In the genomic region with DNA sequence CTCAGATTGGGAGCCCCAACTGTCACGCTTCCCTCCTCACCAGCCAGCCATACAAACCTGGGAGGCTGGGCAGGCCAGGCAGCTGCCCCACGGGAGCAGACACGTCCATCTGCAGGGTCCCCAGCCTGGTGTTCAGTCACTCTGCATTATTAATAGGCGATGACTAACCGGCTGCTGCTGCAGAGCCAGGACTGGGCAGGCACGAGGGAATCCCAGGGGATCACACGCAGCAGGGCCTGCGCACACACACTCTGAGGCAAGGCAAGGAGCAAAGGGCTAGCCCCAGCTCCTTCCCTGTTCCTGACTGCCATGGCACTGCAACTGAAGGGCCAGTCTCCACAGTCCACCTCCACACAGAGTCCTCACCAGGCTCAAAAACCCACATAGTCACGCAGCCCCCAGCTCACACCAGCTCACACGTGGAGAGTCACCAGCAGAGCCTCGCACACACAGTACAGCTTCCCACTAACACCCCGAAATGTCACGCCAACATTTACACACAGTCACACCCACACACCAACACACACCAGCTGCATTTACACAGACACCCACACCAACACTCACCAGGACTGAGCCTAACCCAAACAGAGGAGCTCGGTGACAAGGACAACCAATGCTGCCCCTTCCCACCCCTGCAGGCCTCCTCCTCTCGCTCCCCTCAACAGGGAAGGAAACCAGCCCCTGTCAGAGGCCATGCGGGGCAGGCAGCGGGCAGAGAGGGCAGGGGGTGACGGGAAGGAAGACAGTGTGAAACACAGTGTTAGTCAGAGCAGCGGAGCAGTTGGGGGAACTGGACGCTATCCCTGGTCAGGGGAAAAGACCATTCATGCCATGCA, we compare ENCODE assay signal across 9 cellular contexts. TPM values are rescaled to one million over a fixed set of nuclear protein-coding genes. Genes with fewer than 3 reads are reported as not detected.
DNase-seq lines count a peak whose midpoint lies in the region; ATAC-seq and TF ChIP-seq lines count a peak whose summit lies in the region.
"Had no signal": no experiment of that assay in that cellular context is flagged by ENCODE, and none has a peak within 500 bp of the region (broad histone marks: within the 10 kb centered on the region; RNA-seq: fewer than 3 reads in every experiment).

No MANE protein-coding gene starts in this region.

- H3K18ac ChIP-seq in IMR-90 (ENCODE audit: low read depth, low read length): no peak overlapping the region

- no peaks in the 10 kb centered on the region for H4K20me1 ChIP-seq in IMR-90 (ENCODE audit: insufficient read depth, low read length)

- no peak for TF ChIP-seq CTCF in AG09309 (IDR thresholded peaks at IDR 0.05; ENCODE audit: control insufficient read depth, insufficient read depth, low read depth, low read length, missing control alignments)
- TF ChIP-seq CTCF in IMR-90 (conservative IDR thresholded peaks at IDR 0.05; ENCODE audit: low read depth, low read length): no peak
- TF ChIP-seq CTCF in brain microvascular endothelial cell (IDR thresholded peaks at IDR 0.05; ENCODE audit: low read depth, low read length, missing control alignments): no peak
- TF ChIP-seq CTCF in esophagus squamous epithelium (IDR thresholded peaks at IDR 0.05): no peak

- 50% methylated on average over 9 of the region's 20 CpGs; no CpG with 5 or more reads in 1 of the 2 experiments for WGBS in IMR-90 (ENCODE audit: extremely low coverage in 2 of 2, insufficient read length in 1 of 2), 2 experiments
- 41 to 60% methylated on average over 7 to 10 of the region's 20 CpGs for WGBS in esophagus squamous epithelium, 2 donors

- peak overlapping the region; percentile 84 for H2AFZ ChIP-seq in IMR-90 (replicated peaks; ENCODE audit: low read length, poor library complexity)

- peaks cover 8% of the 10 kb centered on the region for H3K4me1 ChIP-seq in IMR-90 (ENCODE audit: control insufficient read depth, insufficient read depth, low read length)
- H3K4me1 ChIP-seq in esophagus squamous epithelium: peaks cover 0 to 16% (median 9%) of the 10 kb centered on the region in 3 donors

- peak overlapping the region; percentile 45 for H2AK9ac ChIP-seq in IMR-90 (replicated peaks; ENCODE audit: low read depth, low read length, poor library complexity)

- no peak overlapping the region for H3K23ac ChIP-seq in IMR-90 (ENCODE audit: low read depth, low read length)

- no peak overlapping the region for H2BK120ac ChIP-seq in IMR-90 (ENCODE audit: low read depth, low read length)

- H2BK20ac ChIP-seq in IMR-90 (ENCODE audit: low read depth, low read length): no peak overlapping the region

- H3K4me3 ChIP-seq in AG09309 (ENCODE audit: control insufficient read depth, low read depth, low read length) (no peak overlapping the region), IMR-90 (ENCODE audit: insufficient read depth, low read depth, low read length) (no peak overlapping the region), brain microvascular endothelial cell (ENCODE audit: low read depth, low read length) (no peak overlapping the region), esophagus squamous epithelium (no peak overlapping the region)
- H3K4me3 ChIP-seq: skin epidermis had no signal

- H3K14ac ChIP-seq in IMR-90 (replicated peaks; ENCODE audit: low read depth, low read length): no peak overlapping the region; the same call in 1 of the 2 replicates

- H3K4me2 ChIP-seq in IMR-90 (ENCODE audit: low read depth, low read length): no peak overlapping the region

- dilution Hi-C loops in IMR-90 (cut with HindIII; ENCODE audit: low sequenced_read_pairs, unreplicated experiment): no loop called here

- H3K27me3 ChIP-seq in IMR-90 (ENCODE audit: control insufficient read depth, insufficient read depth, low read length) (peaks cover 70% of the 10 kb centered on the region), brain microvascular endothelial cell (replicated peaks) (peaks cover 6% of the 10 kb centered on the region), esophagus squamous epithelium (peaks cover 0 to 84% (median 0%) of the 10 kb centered on the region in 4 donors)

- H3K36me3 ChIP-seq in IMR-90 (ENCODE audit: control insufficient read depth, insufficient read depth, low read length): no peaks in the 10 kb centered on the region
- no peaks in the 10 kb centered on the region for H3K36me3 ChIP-seq in brain microvascular endothelial cell (replicated peaks)
- no peaks in the 10 kb centered on the region for H3K36me3 ChIP-seq in esophagus squamous epithelium

- ATAC-seq in IMR-90 (ENCODE audit: low read depth) (peak; percentile 95), GM21786 (IDR thresholded peaks at IDR 0.05; ENCODE audit: unreplicated experiment) (no peak)

- no peak overlapping the region for H3K4ac ChIP-seq in IMR-90 (ENCODE audit: low read depth, low read length)

- in situ Hi-C loops in IMR-90 (cut with MboI; ENCODE audit: low sequenced_read_pairs) (no loop called here), brain microvascular endothelial cell (cut with HindIII; ENCODE audit: low pct_ligation_motif_present, low sequenced_read_pairs) (no loop called here)

- POLR2A ChIA-PET in IMR-90 (lab: Charles Lee; ENCODE audit: unreplicated experiment): no interaction called here

- no peak overlapping the region for H2BK15ac ChIP-seq in IMR-90 (ENCODE audit: low read depth, low read length)

- no peak overlapping the region for H3K27ac ChIP-seq in IMR-90 (ENCODE audit: insufficient read depth, low read length)
- no peak overlapping the region for H3K27ac ChIP-seq in brain microvascular endothelial cell
- no peak overlapping the region for H3K27ac ChIP-seq in esophagus squamous epithelium

- no peak overlapping the region for H2AK5ac ChIP-seq in IMR-90 (ENCODE audit: low read depth, low read length)

- TF ChIP-seq POLR2A in IMR-90 (IDR thresholded peaks at IDR 0.05; ENCODE audit: low read depth, low read length) (no peak), esophagus squamous epithelium (IDR thresholded peaks at IDR 0.05) (no peak)

- no peak overlapping the region for H4K91ac ChIP-seq in IMR-90 (ENCODE audit: insufficient read depth, low read depth, low read length)

- H3K9me1 ChIP-seq in IMR-90 (ENCODE audit: insufficient read depth, low read length): peaks cover 4% of the 10 kb centered on the region; the same call in 1 of the 2 replicates

- H4K5ac ChIP-seq in IMR-90 (ENCODE audit: low read depth, low read length): no peak overlapping the region

- CTCF ChIA-PET in IMR-90 (lab: Yijun Ruan, JAX): interaction anchor here (0.5 to 1.2 kb wide), 2 partner anchors 13 to 125 kb away, joined by 3 to 4 read pairs; no protein-coding TSS in a partner anchor

- intact Hi-C loops in IMR-90 (cut with micrococcal nuclease) (no loop called here), esophagus squamous epithelium (cut with DNase I) (no loop called here)

- BruUV-seq in IMR-90 (replicated peaks; lab: Mats Ljungman, UMichigan): no TSS peak

- H2BK5ac ChIP-seq in IMR-90 (ENCODE audit: low read depth, low read length, poor library complexity, severe bottlenecking): no peak overlapping the region

- H3K56ac ChIP-seq in IMR-90 (ENCODE audit: extremely low read depth, insufficient read depth, low read length): no peak overlapping the region

- no peaks in the 10 kb centered on the region for H3K79me1 ChIP-seq in IMR-90 (ENCODE audit: low read depth in 1 of 2, low read length in 2 of 2)

- no peak overlapping the region for H3K9ac ChIP-seq in IMR-90 (ENCODE audit: low read depth, low read length)

- no peak overlapping the region for H4K8ac ChIP-seq in IMR-90 (ENCODE audit: low read depth in 2 of 2, low read length in 2 of 2)

- DNase-seq in AG09309 (ENCODE audit: low read depth) (peak; percentile 62), IMR-90 (peak; percentile 82), brain microvascular endothelial cell (peak; percentile 94), medulla oblongata (ENCODE audit: extremely low spot score) (peak; percentile 79), 8988T (no peak), esophagus squamous epithelium (lab: John Stamatoyannopoulos, UW) (no peak)
- DNase-seq in activated CD4-positive, alpha-beta T cell treated with anti-CD3 and anti-CD28 coated beads for 48 hours: no peak

- TF ChIP-seq RAD21 in IMR-90 (IDR thresholded peaks at IDR 0.05; ENCODE audit: low read length): no peak

- H3K9me3 ChIP-seq in IMR-90 (ENCODE audit: control insufficient read depth, insufficient read depth, low read length): peaks cover 5% of the 10 kb centered on the region; the same call in 1 of the 2 replicates
- no peaks in the 10 kb centered on the region for H3K9me3 ChIP-seq in esophagus squamous epithelium

TF ChIP-seq in IMR-90, 13 proteins besides CTCF, POLR2A, EP300 and RAD21:
- TF ChIP-seq FOS (IDR thresholded peaks at IDR 0.05; ENCODE audit: low read depth, low read length) (peak; percentile 59), BHLHE40 (IDR thresholded peaks at IDR 0.05; ENCODE audit: low read depth, low read length) (peak; percentile 90), RFX5 (IDR thresholded peaks at IDR 0.05; ENCODE audit: low read depth, low read length) (no peak), MXI1 (IDR thresholded peaks at IDR 0.05; ENCODE audit: borderline replicate concordance, low read depth, low read length) (peak; percentile 29; the same call in 1 of the 2 replicates), NFE2L2 (IDR thresholded peaks at IDR 0.05; ENCODE audit: low read depth, low read length) (no peak)
- TF ChIP-seq, protein P1, sequence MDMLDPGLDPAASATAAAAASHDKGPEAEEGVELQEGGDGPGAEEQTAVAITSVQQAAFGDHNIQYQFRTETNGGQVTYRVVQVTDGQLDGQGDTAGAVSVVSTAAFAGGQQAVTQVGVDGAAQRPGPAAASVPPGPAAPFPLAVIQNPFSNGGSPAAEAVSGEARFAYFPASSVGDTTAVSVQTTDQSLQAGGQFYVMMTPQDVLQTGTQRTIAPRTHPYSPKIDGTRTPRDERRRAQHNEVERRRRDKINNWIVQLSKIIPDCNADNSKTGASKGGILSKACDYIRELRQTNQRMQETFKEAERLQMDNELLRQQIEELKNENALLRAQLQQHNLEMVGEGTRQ (IDR thresholded peaks at IDR 0.05; ENCODE audit: low read depth, low read length): peak; percentile 22; the same call in 1 of the 2 replicates

RNA-seq across cellular contexts. Expression of gene NRXN2, which starts 47.4 kb away (rescaled TPM):
- total RNA-seq in IMR-90 (2012; rRNA removed): 0.18 and 0.28 TPM in 2 replicates
- polyA plus RNA-seq in IMR-90 (2012; rRNA removed): 0.13 and 0.22 TPM in 2 replicates
- polyA plus RNA-seq in IMR-90 (2012; cell fraction: cytosol; rRNA removed): 0.17 and 0.21 TPM in 2 replicates
- 0.39 and 0.55 TPM in 2 replicates for polyA plus RNA-seq in IMR-90 (2012; cell fraction: nucleus; rRNA removed; ENCODE audit: low replicate concordance)
- total RNA-seq in esophagus squamous epithelium: under 1 TPM in 1 of 4 donors, not detected in 3; 0.38 TPM

Comparison
In these comparisons a context has a peak if more than half of its experiments do, and no peak if none do; other contexts are left out.
1. DNase-seq: peak in AG09309 (single experiment), IMR-90 (single experiment), brain microvascular endothelial cell (single experiment) and medulla oblongata (single experiment); none in 8988T (single experiment), activated CD4-positive, alpha-beta T cell treated with anti-CD3 and anti-CD28 coated beads for 48 hours (single experiment) and esophagus squamous epithelium (single experiment).